In genomic region chr11:77471520-77472234, GRCh38 we compare ENCODE assay signal across 8 cellular contexts. TPM values are rescaled to one million over a fixed set of nuclear protein-coding genes. Genes with fewer than 3 reads are reported as not detected.
A peak's percentile ranks its signal among the peaks of the same experiment; 100 is the strongest.
DNase-seq lines count a peak whose midpoint lies in the region; ATAC-seq and TF ChIP-seq lines count a peak whose summit lies in the region.

No MANE protein-coding gene starts in this region.

- H3K4me3 Mint-ChIP-seq in activated naive CD4-positive, alpha-beta T cell treated with anti-CD3 and anti-CD28 coated beads for 36 hours: no peak overlapping the region
- H3K4me3 Mint-ChIP-seq in MCF 10A (ENCODE audit: unreplicated experiment) (peak overlapping the region; percentile 79), neural progenitor cell (peak overlapping the region; percentile 93)

- CTCF ChIA-PET in activated naive CD4-positive, alpha-beta T cell treated with anti-CD3 and anti-CD28 coated beads for 36 hours (lab: Charles Lee): interaction anchor here (0.6 to 1.6 kb wide), 11 partner anchors 11 to 427 kb away, joined by 3 to 9 read pairs (median 3); no protein-coding TSS in a partner anchor
- CTCF ChIA-PET in MCF 10A (lab: Yijun Ruan, JAX): interaction anchor here (0.7 to 1.5 kb wide), 7 partner anchors 10 to 276 kb away, joined by 3 to 4 read pairs (median 3); no protein-coding TSS in a partner anchor

- H3K27me3 Mint-ChIP-seq in activated naive CD4-positive, alpha-beta T cell treated with anti-CD3 and anti-CD28 coated beads for 36 hours (ENCODE audit: low read depth): peaks cover 9% of the 10 kb centered on the region
- no peaks in the 10 kb centered on the region for H3K27me3 Mint-ChIP-seq in MCF 10A (ENCODE audit: insufficient read depth, unreplicated experiment)
- H3K27me3 Mint-ChIP-seq in neural progenitor cell (ENCODE audit: insufficient read depth, low read depth): no peaks in the 10 kb centered on the region

- H3K79me2 ChIP-seq in neural progenitor cell (ENCODE audit: low read depth): peaks cover 56% of the 10 kb centered on the region

- peaks cover 44% of the 10 kb centered on the region for H3K4me1 ChIP-seq in neural progenitor cell
- H3K4me1 ChIP-seq in effector memory CD4-positive, alpha-beta T cell (ENCODE audit: control insufficient read depth, insufficient read depth, low read length, poor library complexity, severe bottlenecking): peaks cover 5% of the 10 kb centered on the region

- peaks cover 8% of the 10 kb centered on the region for H4K20me1 ChIP-seq in neural progenitor cell (ENCODE audit: low read depth)

- intact Hi-C loops in activated naive CD4-positive, alpha-beta T cell treated with anti-CD3 and anti-CD28 coated beads for 36 hours (cut with micrococcal nuclease): loop anchor here (1.0 to 5.0 kb wide), 3 partner anchors 61 to 344 kb away; partner anchors contain the start of gene MYO7A
- intact Hi-C loops in MCF 10A (cut with micrococcal nuclease): loop anchor here (2.0 kb wide), 1 partner anchor 279 kb away; no protein-coding TSS in a partner anchor

- H3K9ac ChIP-seq in neural progenitor cell: no peak overlapping the region

- peak; percentile 66 for DNase-seq in activated naive CD4-positive, alpha-beta T cell treated with anti-CD3 and anti-CD28 coated beads for 36 hours
- DNase-seq in activated naive CD4-positive, alpha-beta T cell (lab: John Stamatoyannopoulos, UW): no peak
- DNase-seq in NCI-H69 (lab: John Stamatoyannopoulos, UW) (peak; percentile 70), MCF 10A (ENCODE audit: unreplicated experiment) (no peak), neural progenitor cell (ENCODE audit: low spot score) (peak; percentile 39), GM19240 (ENCODE audit: insufficient read length, low spot score) (no peak)
- DNase-seq in effector memory CD4-positive, alpha-beta T cell: no peak

- no peak overlapping the region for H2AFZ ChIP-seq in neural progenitor cell (replicated peaks)

- peak overlapping the region; percentile 79 for H3K4me3 ChIP-seq in neural progenitor cell
- H3K4me3 ChIP-seq in effector memory CD4-positive, alpha-beta T cell (ENCODE audit: insufficient read depth, low read depth, low read length, poor library complexity, severe bottlenecking): no peak overlapping the region

- H3K9me3 Mint-ChIP-seq in activated naive CD4-positive, alpha-beta T cell treated with anti-CD3 and anti-CD28 coated beads for 36 hours: no peaks in the 10 kb centered on the region
- no peaks in the 10 kb centered on the region for H3K9me3 Mint-ChIP-seq in MCF 10A (ENCODE audit: unreplicated experiment)
- H3K9me3 Mint-ChIP-seq in neural progenitor cell: no peaks in the 10 kb centered on the region

- peaks cover 13% of the 10 kb centered on the region for H3K4me1 Mint-ChIP-seq in activated naive CD4-positive, alpha-beta T cell treated with anti-CD3 and anti-CD28 coated beads for 36 hours (ENCODE audit: low read depth)
- peaks cover 6% of the 10 kb centered on the region for H3K4me1 Mint-ChIP-seq in MCF 10A (ENCODE audit: insufficient read depth, unreplicated experiment)
- H3K4me1 Mint-ChIP-seq in neural progenitor cell: peaks cover 46% of the 10 kb centered on the region

- H3K9me3 ChIP-seq in neural progenitor cell (ENCODE audit: low read depth): no peaks in the 10 kb centered on the region
- no peaks in the 10 kb centered on the region for H3K9me3 ChIP-seq in effector memory CD4-positive, alpha-beta T cell (ENCODE audit: control insufficient read depth, low read length)

- no peak overlapping the region for H3K27ac ChIP-seq in neural progenitor cell
- H3K27ac ChIP-seq in effector memory CD4-positive, alpha-beta T cell (ENCODE audit: insufficient read depth, low read length, poor library complexity, severe bottlenecking): no peak overlapping the region

- POLR2A ChIA-PET in MCF 10A (lab: Yijun Ruan, JAX): no interaction called here

- H3K36me3 Mint-ChIP-seq in activated naive CD4-positive, alpha-beta T cell treated with anti-CD3 and anti-CD28 coated beads for 36 hours (ENCODE audit: low read depth): peaks cover 3% of the 10 kb centered on the region
- H3K36me3 Mint-ChIP-seq in MCF 10A (ENCODE audit: insufficient read depth, unreplicated experiment) (no peaks in the 10 kb centered on the region), neural progenitor cell (no peaks in the 10 kb centered on the region)

- H3K4me2 ChIP-seq in neural progenitor cell: peak overlapping the region; percentile 91

- no peak overlapping the region for H3K27ac Mint-ChIP-seq in activated naive CD4-positive, alpha-beta T cell treated with anti-CD3 and anti-CD28 coated beads for 36 hours
- H3K27ac Mint-ChIP-seq in MCF 10A (ENCODE audit: low read depth, unreplicated experiment): no peak overlapping the region
- H3K27ac Mint-ChIP-seq in neural progenitor cell: peak overlapping the region; percentile 27

- H3K27me3 ChIP-seq in neural progenitor cell: no peaks in the 10 kb centered on the region
- no peaks in the 10 kb centered on the region for H3K27me3 ChIP-seq in effector memory CD4-positive, alpha-beta T cell (replicated peaks; ENCODE audit: control insufficient read depth, insufficient read depth, low read length, poor library complexity, severe bottlenecking)

- no peak for ATAC-seq in GM18505 (IDR thresholded peaks at IDR 0.05; ENCODE audit: unreplicated experiment)

- no peak for TF ChIP-seq POLR2A in GM18505 (IDR thresholded peaks at IDR 0.05; ENCODE audit: borderline replicate concordance, extremely low read depth, insufficient read depth, insufficient read length)

- BruUV-seq in MCF 10A (replicated peaks; lab: Mats Ljungman, UMichigan): no TSS peak

- H3F3A ChIP-seq in neural progenitor cell (ENCODE audit: low read depth): peaks cover 46% of the 10 kb centered on the region

- TF ChIP-seq CTCF in MCF 10A (IDR thresholded peaks at IDR 0.05; ENCODE audit: unreplicated experiment) (no peak), neural progenitor cell (IDR thresholded peaks at IDR 0.05) (peak; percentile 49)

- no peaks in the 10 kb centered on the region for H3K36me3 ChIP-seq in neural progenitor cell
- H3K36me3 ChIP-seq in effector memory CD4-positive, alpha-beta T cell (ENCODE audit: control insufficient read depth, insufficient read depth, low read length): no peaks in the 10 kb centered on the region

RNA-seq across cellular contexts. Expression of gene PAK1, which starts 2.2 kb away (rescaled TPM):
- total RNA-seq in activated naive CD4-positive, alpha-beta T cell treated with anti-CD3 and anti-CD28 coated beads for 36 hours: 10 to 100 TPM; 45.8 to 49.5 TPM
- total RNA-seq in MCF 10A (2022) (24.0 and 25.5 TPM in 2 replicates), neural progenitor cell (ENCODE audit: low replicate concordance) (44.8 and 52.1 TPM in 2 replicates)

Comparison
In these comparisons a context has a peak if more than half of its experiments do, and no peak if none do; other contexts are left out.
1. DNase-seq: peak in activated naive CD4-positive, alpha-beta T cell treated with anti-CD3 and anti-CD28 coated beads for 36 hours (single experiment), NCI-H69 (single experiment) and neural progenitor cell (single experiment); none in activated naive CD4-positive, alpha-beta T cell (0 of 4), MCF 10A (single experiment), effector memory CD4-positive, alpha-beta T cell (0 of 3) and GM19240 (single experiment).